In genomic region chr9:88786291-88787054, GRCh38 we compare ENCODE assay signal across 34 cellular contexts.
DNase-seq lines count a peak whose midpoint lies in the region; ATAC-seq, FAIRE-seq and TF ChIP-seq lines count a peak whose summit lies in the region.
"Had no signal": no experiment of that assay in that cellular context is flagged by ENCODE, and none has a peak within 500 bp of the region (broad histone marks: within the 10 kb centered on the region; RNA-seq: fewer than 3 reads in every experiment).

No MANE protein-coding gene starts in this region.

- no peaks in the 10 kb centered on the region for H4K20me1 ChIP-seq in hepatocyte (ENCODE audit: insufficient read depth, poor library complexity, severe bottlenecking)

- WGBS in adrenal gland, 4 donors, result 47 to 57% (median 52%) methylated on average over 12 of the region's 12 CpGs
- WGBS in esophagus muscularis mucosa, result 42% methylated on average over 12 of the region's 12 CpGs
- WGBS in right cardiac atrium, result 39% methylated on average over 12 of the region's 12 CpGs
- 69 to 76% (median 71%) methylated on average over 12 of the region's 12 CpGs for WGBS in spleen, 5 donors
- 78% methylated on average over 12 of the region's 12 CpGs for WGBS in hepatocyte (ENCODE audit: low lambda C conversion rate, missing lambda C conversion rate)

- intact Hi-C loops in adrenal gland (cut with DNase I) (no loop called here), esophagus muscularis mucosa (cut with DNase I) (no loop called here), right cardiac atrium (cut with DNase I) (loop anchor here (10.0 kb wide), 3 partner anchors 62 to 208 kb away; partner anchors contain the start of gene S1PR3 (in 3 of the 4)), spleen (cut with DNase I; ENCODE audit: low total_unique reads) (no loop called here)

- TF ChIP-seq POLR2A in adrenal gland (IDR thresholded peaks at IDR 0.05) (no peak), esophagus muscularis mucosa (IDR thresholded peaks at IDR 0.05; ENCODE audit: low read depth) (no peak), spleen (IDR thresholded peaks at IDR 0.05) (no peak), GM12891 (IDR thresholded peaks at IDR 0.05; ENCODE audit: low read depth, low read length) (no peak)

- H3K27me3 ChIP-seq in adrenal gland (no peaks in the 10 kb centered on the region), esophagus muscularis mucosa (no peaks in the 10 kb centered on the region), right cardiac atrium (ENCODE audit: control insufficient read depth, insufficient read depth) (no peaks in the 10 kb centered on the region), spleen (replicated peaks in 1 of 7) (peaks cover 0 to 18% (median 0%) of the 10 kb centered on the region in 7 donors), hepatocyte (no peaks in the 10 kb centered on the region)
- H3K27me3 ChIP-seq: brain microvascular endothelial cell, MG63, stomach, upper lobe of left lung had no signal

- TF ChIP-seq EP300 in esophagus muscularis mucosa (IDR thresholded peaks at IDR 0.05), result no peak

- H3K4me2 ChIP-seq in hepatocyte, result no peak overlapping the region

- peak in 4 of 7 donors; percentile 37 to 63 (median 39) for DNase-seq in adrenal gland
- DNase-seq in esophagus muscularis mucosa (ENCODE audit: extremely low spot score), result peak; percentile 91
- DNase-seq in right cardiac atrium, result no peak
- no peak for DNase-seq in spleen
- no peak for DNase-seq in hepatocyte (ENCODE audit: low spot score)
- DNase-seq in NCI-H1105 treated with DMSO at 0.1 percent for 48 hours (lab: John Stamatoyannopoulos, UW), result no peak
- DNase-seq in GM12891 (ENCODE audit: insufficient read length, low spot score), result no peak
- DNase-seq: activated CD4-positive, CD25-positive, alpha-beta regulatory T cell treated with anti-CD3 and anti-CD28 coated beads, Interleukin-2, amount 50 U/mL, for 72 hours; activated naive CD8-positive, alpha-beta T cell treated with anti-CD3 and anti-CD28 coated beads, Interleukin-2, amount 50 U/mL, for 24 hours; activated T-cell treated with anti-CD3 and anti-CD28 coated beads, Interleukin-2, amount 50 U/mL, for 4 hours; brain microvascular endothelial cell; C1 segment of cervical spinal cord; COR-L47; DMS79 treated with DMSO at 0.1 percent for 48 hours; effector CD4-positive, alpha-beta T cell; foreskin melanocyte; GF-D8; KG1; left colon; MG63; NCI-H1417 treated with DMSO at 0.1 percent for 48 hours; NCI-H446; NCI-H82; occipital lobe; RPMI8226; small intestine; stimulated activated CD4-positive, alpha-beta T cell treated with anti-CD3 and anti-CD28 coated beads, Interleukin-2, amount 100 ng/mL, for 24 hours; stomach; upper lobe of left lung had no signal

- H3K79me2 ChIP-seq in hepatocyte, result no peaks in the 10 kb centered on the region

- H2AFZ ChIP-seq in hepatocyte, result no peak overlapping the region

- peak; percentile 30 to 67 for ATAC-seq in right cardiac atrium
- ATAC-seq: activated naive CD8-positive, alpha-beta T cell treated with anti-CD3 and anti-CD28 coated beads, Interleukin-2, amount 50 U/mL, for 24 hours; activated T-cell treated with anti-CD3 and anti-CD28 coated beads, Interleukin-2, amount 50 U/mL, for 4 hours; HCT116; left colon had no signal

- H3K27ac ChIP-seq in adrenal gland, result peak overlapping the region in 1 of 5 donors; percentile 57
- H3K27ac ChIP-seq in esophagus muscularis mucosa (replicated peaks in 1 of 4), result peak overlapping the region; percentile 59 to 73 (median 70)
- peak overlapping the region; percentile 11 for H3K27ac ChIP-seq in right cardiac atrium (ENCODE audit: low read length)
- H3K27ac ChIP-seq in spleen, result peak overlapping the region in 6 of 8 donors; percentile 35 to 52 (median 41)
- H3K27ac ChIP-seq in hepatocyte, result no peak overlapping the region
- H3K27ac ChIP-seq: brain microvascular endothelial cell, epithelial cell of prostate, SK-N-MC, stomach, upper lobe of left lung had no signal

- H3K4me1 ChIP-seq in adrenal gland (replicated peaks in 1 of 2) (peaks cover 11 to 15% of the 10 kb centered on the region in 2 donors), esophagus muscularis mucosa (peaks cover 33 to 77% (median 58%) of the 10 kb centered on the region in 4 donors), right cardiac atrium (ENCODE audit: control insufficient read depth, insufficient read depth, low read length) (peaks cover 15% of the 10 kb centered on the region), spleen (peaks cover 0 to 37% (median 13%) of the 10 kb centered on the region in 6 donors), hepatocyte (ENCODE audit: insufficient read depth) (peaks cover 6% of the 10 kb centered on the region)
- H3K4me1 ChIP-seq: upper lobe of left lung had no signal

- H3K9me2 ChIP-seq in hepatocyte (replicated peaks; ENCODE audit: insufficient read depth), result no peaks in the 10 kb centered on the region

- TF ChIP-seq CTCF in adrenal gland (IDR thresholded peaks at IDR 0.05) (no peak), esophagus muscularis mucosa (IDR thresholded peaks at IDR 0.05) (no peak), spleen (IDR thresholded peaks at IDR 0.05 in 8 of 11, conservative IDR thresholded peaks at IDR 0.05 in 3 of 11) (no peak), hepatocyte (IDR thresholded peaks at IDR 0.05; ENCODE audit: poor library complexity) (no peak)

- H3K4me3 ChIP-seq in adrenal gland, result no peak overlapping the region
- no peak overlapping the region for H3K4me3 ChIP-seq in esophagus muscularis mucosa
- H3K4me3 ChIP-seq in right cardiac atrium (ENCODE audit: low read length), result no peak overlapping the region
- no peak overlapping the region for H3K4me3 ChIP-seq in spleen
- H3K4me3 ChIP-seq in hepatocyte, result no peak overlapping the region
- H3K4me3 ChIP-seq: MG63, SK-N-MC, stomach, upper lobe of left lung had no signal

- H3K36me3 ChIP-seq in adrenal gland (replicated peaks in 1 of 2), result no peaks in the 10 kb centered on the region
- H3K36me3 ChIP-seq in esophagus muscularis mucosa, result no peaks in the 10 kb centered on the region
- no peaks in the 10 kb centered on the region for H3K36me3 ChIP-seq in spleen
- no peaks in the 10 kb centered on the region for H3K36me3 ChIP-seq in hepatocyte (replicated peaks; ENCODE audit: insufficient read depth, low read depth)
- H3K36me3 ChIP-seq: brain microvascular endothelial cell, MG63, stomach, upper lobe of left lung had no signal

- FAIRE-seq in GM12891 (lab: Jason Lieb, UNC), result no peak
- FAIRE-seq: GM19239, HTR-8/SVneo, small intestine had no signal

- no peaks in the 10 kb centered on the region for H3K9me3 ChIP-seq in adrenal gland (replicated peaks in 1 of 3)
- no peaks in the 10 kb centered on the region for H3K9me3 ChIP-seq in esophagus muscularis mucosa
- H3K9me3 ChIP-seq in right cardiac atrium (ENCODE audit: control insufficient read depth, low read length), result no peaks in the 10 kb centered on the region
- H3K9me3 ChIP-seq in spleen, result no peaks in the 10 kb centered on the region
- no peaks in the 10 kb centered on the region for H3K9me3 ChIP-seq in hepatocyte (ENCODE audit: low read depth)
- H3K9me3 ChIP-seq: MG63, stomach, upper lobe of left lung had no signal

TF ChIP-seq in GM12891, 5 proteins besides CTCF, POLR2A, EP300 and RAD21:
- TF ChIP-seq SPI1 (IDR thresholded peaks at IDR 0.05; ENCODE audit: low read depth, low read length) (no peak), POLR2AphosphoS5 (IDR thresholded peaks at IDR 0.05; ENCODE audit: low read depth, low read length) (no peak), PAX5 (IDR thresholded peaks at IDR 0.05; ENCODE audit: insufficient read depth, low read length, severe bottlenecking) (no peak), POU2F2 (IDR thresholded peaks at IDR 0.05; ENCODE audit: low read depth, low read length) (no peak), TAF1 (IDR thresholded peaks at IDR 0.05; ENCODE audit: low read depth, low read length) (no peak)

Comparison
In these comparisons a context has a peak if more than half of its experiments do, and no peak if none do; other contexts are left out.
1. DNase-seq: peak in adrenal gland (4 of 7) and esophagus muscularis mucosa (single experiment); none in right cardiac atrium (0 of 3), spleen (single experiment), hepatocyte (single experiment), NCI-H1105 treated with DMSO at 0.1 percent for 48 hours (single experiment) and GM12891 (single experiment).
2. intact Hi-C loops: an anchor here in right cardiac atrium (10.0 kb wide); none called in adrenal gland, esophagus muscularis mucosa and spleen.